ENCODE assay signal across 2 cellular contexts in the genomic region with DNA sequence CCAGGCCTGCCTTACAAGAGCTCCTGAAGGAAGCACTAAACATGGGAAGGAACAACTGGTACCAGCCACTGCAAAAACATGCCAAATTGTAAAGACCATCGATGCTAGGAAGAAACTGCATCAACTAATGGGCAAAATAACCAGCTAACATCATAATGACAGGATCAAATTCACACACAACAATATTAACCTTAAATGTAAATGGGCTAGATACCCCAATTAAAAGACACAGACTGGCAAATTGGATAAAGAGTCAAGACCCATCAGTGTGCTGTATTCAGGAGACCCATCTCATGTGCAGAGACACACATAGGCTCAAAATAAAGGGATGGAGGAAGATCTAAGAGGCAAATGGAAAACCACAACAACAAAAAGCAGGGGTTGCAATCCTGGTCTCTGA.
A peak's percentile ranks its signal among the peaks of the same experiment; 100 is the strongest.
DNase-seq lines count a peak whose midpoint lies in the region; ATAC-seq, FAIRE-seq and TF ChIP-seq lines count a peak whose summit lies in the region.
"Not testable (repeated sequence)": the region's sequence is repeated elsewhere in the genome, so short reads cannot be mapped to it uniquely, and the experiment has no call there.

No MANE protein-coding gene starts in this region.

- H3K27me3 ChIP-seq in K562 (ENCODE audit: control insufficient read depth in 2 of 2, insufficient read depth in 2 of 2, low read length in 2 of 2), result not testable (repeated sequence)

- H3K4me1 ChIP-seq in HEK293 (ENCODE audit: control insufficient read depth, insufficient read depth, low read length); K562 (replicated peaks in 1 of 2; ENCODE audit: control insufficient read depth in 2 of 2, insufficient read depth in 2 of 2, low read length in 2 of 2): not testable (repeated sequence)

- not testable (repeated sequence) for H3K9me3 ChIP-seq in HEK293 (ENCODE audit: control insufficient read depth, insufficient read depth, low read depth, low read length); K562 (replicated peaks; ENCODE audit: control insufficient read depth, insufficient read depth, low read depth, low read length)

- H4K20me1 ChIP-seq in K562 (replicated peaks; ENCODE audit: control insufficient read depth, insufficient read depth, low read length), result not testable (repeated sequence)

- not testable (repeated sequence) for H2AFZ ChIP-seq in K562 (ENCODE audit: low read depth, low read length)

- FAIRE-seq in K562 (lab: Jason Lieb, UNC), result not testable (repeated sequence)

- H3K9ac ChIP-seq in K562 (ENCODE audit: insufficient read depth in 1 of 2, low read depth in 2 of 2, low read length in 2 of 2), result not testable (repeated sequence)

- ATAC-seq in K562, result not testable (repeated sequence)

- not testable (repeated sequence) for H3K9me1 ChIP-seq in K562 (ENCODE audit: control insufficient read depth, insufficient read depth, low read length)

- POLR2A ChIA-PET in HEK293 (lab: Yijun Ruan, JAX), result not testable (repeated sequence)
- POLR2A ChIA-PET in K562 (lab: Yijun Ruan, JAX), result interaction anchor here (0.6 to 1.6 kb wide), 3 partner anchors 11 to 275 kb away, joined by 3 to 4 read pairs (median 3); a partner anchor contains a TSS

- not testable (repeated sequence) for H3K79me2 ChIP-seq in K562 (ENCODE audit: control insufficient read depth, insufficient read depth, low read length)

- not testable (repeated sequence) for TF ChIP-seq EP300 in K562 (IDR thresholded peaks at IDR 0.05; ENCODE audit: low read length)

- WGBS in K562 (ENCODE audit: insufficient coverage, low coverage, missing lambda C conversion rate), result no CpG with 5 or more reads among the region's 1 CpG

- DNase-seq in K562 (ENCODE audit: extremely low read depth in 1 of 4, low spot score in 3 of 4), result not testable (repeated sequence)

- not testable (repeated sequence) for H3K4me3 ChIP-seq in HEK293 (ENCODE audit: low read depth, low read length); K562

- H3K4me2 ChIP-seq in K562 (ENCODE audit: insufficient read depth, low read length), result not testable (repeated sequence)

- H3K36me3 ChIP-seq in HEK293 (ENCODE audit: control insufficient read depth in 2 of 2, insufficient read depth in 1 of 2, low read length in 2 of 2); K562 (ENCODE audit: control insufficient read depth, insufficient read depth, low read length): not testable (repeated sequence)

- TF ChIP-seq RAD21 in K562 (CRISPR knock-in tag; conservative IDR thresholded peaks at IDR 0.05 in 1 of 2, IDR thresholded peaks at IDR 0.05 in 1 of 2), result not testable (repeated sequence)

- BruUV-seq in K562 (replicated peaks; lab: Mats Ljungman, UMichigan), result not testable (repeated sequence)

- CTCF ChIA-PET in HEK293 (lab: Yijun Ruan, JAX); K562 (lab: Yijun Ruan, JAX; ENCODE audit: low intra/inter-chr PET ratio): not testable (repeated sequence)

- in situ Hi-C loops in K562 (cut with MboI), result not testable (repeated sequence)

- intact Hi-C loops in K562 (cut with micrococcal nuclease), result not testable (repeated sequence)

- TF ChIP-seq POLR2A in K562 (conservative IDR thresholded peaks at IDR 0.05), result not testable (repeated sequence)

- H3K27ac ChIP-seq in HEK293 (ENCODE audit: extremely low read depth, low read depth, low read length); K562 (ENCODE audit: extremely low read depth, low read depth, low read length): not testable (repeated sequence)

- not testable (repeated sequence) for TF ChIP-seq CTCF in HEK293 (tag by site-specific recombination; IDR thresholded peaks at IDR 0.05); K562 (IDR thresholded peaks at IDR 0.05 in 2 of 3, conservative IDR thresholded peaks at IDR 0.05 in 1 of 3; ENCODE audit: insufficient read depth in 2 of 3, low read depth in 1 of 3, low read length in 3 of 3)

TF ChIP-seq in HEK293, 187 proteins besides CTCF, POLR2A, EP300 and RAD21:
- TF ChIP-seq ZNF529 (tag by site-specific recombination; IDR thresholded peaks at IDR 0.05; ENCODE audit: insufficient replicate concordance), result peak; percentile 21

TF ChIP-seq in K562, 482 proteins besides CTCF, POLR2A, EP300 and RAD21:
- peak; percentile 97 for TF ChIP-seq ZNF507 (tag; conservative IDR thresholded peaks at IDR 0.05)
- TF ChIP-seq ZNF354B (CRISPR knock-in tag; IDR thresholded peaks at IDR 0.05), result peak; percentile 89
